Comparison of ENCODE assay signal across 1 cellular context in the genomic region with DNA sequence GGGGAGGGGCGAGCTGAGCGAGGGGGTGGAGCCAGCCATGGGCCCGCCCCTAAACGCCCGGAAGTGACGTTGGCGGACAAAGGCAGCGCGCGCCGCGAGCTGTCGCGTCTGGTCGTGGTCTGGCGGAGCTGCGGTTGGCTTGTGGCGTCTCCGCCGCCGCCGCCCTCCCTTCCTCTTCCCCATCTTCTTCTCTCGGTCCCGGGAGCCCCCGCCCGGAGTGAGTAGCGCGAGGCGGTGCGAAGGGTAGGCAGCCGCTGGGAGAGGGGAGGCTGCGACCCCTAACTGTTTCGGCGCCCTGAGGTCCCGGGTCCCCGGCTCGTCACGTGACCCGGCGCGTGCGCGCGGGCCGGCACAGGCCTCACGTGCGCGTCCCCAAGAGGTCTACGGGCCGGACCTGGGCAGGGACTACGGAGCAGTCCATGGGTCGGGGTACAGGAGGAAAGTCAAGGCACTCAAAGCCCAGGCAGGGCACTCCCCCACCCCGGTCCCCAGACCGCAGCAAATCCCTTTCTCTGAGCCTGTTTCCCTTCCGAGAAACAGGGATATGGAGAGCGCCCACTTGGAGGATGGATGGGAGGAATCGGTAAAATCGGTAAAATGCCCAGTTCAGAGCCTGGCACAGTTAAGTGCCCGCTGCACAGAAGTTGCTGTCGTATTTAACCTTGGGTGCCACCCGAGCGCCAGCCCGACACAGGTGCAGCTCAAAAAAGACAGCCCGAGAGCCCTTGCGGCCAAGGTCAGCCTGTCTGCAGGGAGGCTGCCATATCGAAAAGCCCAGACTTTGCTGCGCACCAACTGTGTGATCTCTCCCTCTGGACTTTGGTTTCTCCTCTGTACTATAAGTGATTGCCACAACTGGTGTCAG.
TF ChIP-seq lines count a peak whose summit lies in the region.

Gene NTMT1 (plus strand): TSS at position 85 of the 865 bp plus-strand sequence. CDS start 6,541 bp downstream, outside the sequence.

TF ChIP-seq in HepG2, 621 proteins besides CTCF, POLR2A, EP300 and RAD21 (continued from another document and continues in another):
- no peak; the same call in 1 of the 2 replicates for TF ChIP-seq ZNF770 (CRISPR knock-in tag; IDR thresholded peaks at IDR 0.05)
- peak; percentile 63; the same call in 1 of the 2 replicates for TF ChIP-seq ZNF746 (CRISPR knock-in tag; IDR thresholded peaks at IDR 0.05)
- no peak for TF ChIP-seq CBX5 (CRISPR knock-in tag; IDR thresholded peaks at IDR 0.05; ENCODE audit: borderline replicate concordance)
- TF ChIP-seq ZNF616 (CRISPR knock-in tag; IDR thresholded peaks at IDR 0.05; ENCODE audit: low read depth) = no peak
- TF ChIP-seq ATRX (CRISPR knock-in tag; IDR thresholded peaks at IDR 0.05; ENCODE audit: borderline replicate concordance) = no peak
- TF ChIP-seq NFE2 (CRISPR knock-in tag; IDR thresholded peaks at IDR 0.05) = no peak
- TF ChIP-seq POLR2G (IDR thresholded peaks at IDR 0.05; ENCODE audit: low read depth, low read length) = peak; percentile 89
- no peak for TF ChIP-seq ZSCAN12 (CRISPR knock-in tag; IDR thresholded peaks at IDR 0.05)
- TF ChIP-seq ZNF3 (CRISPR knock-in tag; IDR thresholded peaks at IDR 0.05) = no peak
- no peak for TF ChIP-seq ZBTB49 (CRISPR knock-in tag; IDR thresholded peaks at IDR 0.05; ENCODE audit: borderline replicate concordance)
- TF ChIP-seq ZNF549 (CRISPR knock-in tag; IDR thresholded peaks at IDR 0.05) = no peak
- TF ChIP-seq ATF7-NPFF (CRISPR knock-in tag; IDR thresholded peaks at IDR 0.05; ENCODE audit: low read depth) = peak; percentile 91
- TF ChIP-seq ZNF317 (CRISPR knock-in tag; IDR thresholded peaks at IDR 0.05) = no peak
- TF ChIP-seq, protein P1, sequence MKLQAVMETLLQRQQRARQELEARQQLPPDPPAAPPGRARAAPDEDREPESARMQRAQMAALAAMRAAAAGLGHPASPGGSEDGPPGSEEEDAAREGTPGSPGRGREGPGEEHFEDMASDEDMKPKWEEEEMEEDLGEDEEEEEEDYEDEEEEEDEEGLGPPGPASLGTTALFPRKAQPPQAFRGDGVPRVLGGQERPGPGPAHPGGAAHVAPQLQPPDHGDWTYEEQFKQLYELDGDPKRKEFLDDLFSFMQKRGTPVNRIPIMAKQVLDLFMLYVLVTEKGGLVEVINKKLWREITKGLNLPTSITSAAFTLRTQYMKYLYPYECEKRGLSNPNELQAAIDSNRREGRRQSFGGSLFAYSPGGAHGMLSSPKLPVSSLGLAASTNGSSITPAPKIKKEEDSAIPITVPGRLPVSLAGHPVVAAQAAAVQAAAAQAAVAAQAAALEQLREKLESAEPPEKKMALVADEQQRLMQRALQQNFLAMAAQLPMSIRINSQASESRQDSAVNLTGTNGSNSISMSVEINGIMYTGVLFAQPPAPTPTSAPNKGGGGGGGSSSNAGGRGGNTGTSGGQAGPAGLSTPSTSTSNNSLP (IDR thresholded peaks at IDR 0.05; ENCODE audit: low read depth, low read length) = no peak; the same call in 1 of the 2 replicates
- TF ChIP-seq ZBTB38 (CRISPR knock-in tag; IDR thresholded peaks at IDR 0.05) = no peak; the same call in none of the 2 replicates
- TF ChIP-seq ZNF260 (CRISPR knock-in tag; IDR thresholded peaks at IDR 0.05; ENCODE audit: borderline replicate concordance, low read depth) = no peak
- peak; percentile 87 for TF ChIP-seq TAF1 (CRISPR knock-in tag; IDR thresholded peaks at IDR 0.05)
- no peak for TF ChIP-seq HMGXB3 (CRISPR knock-in tag; IDR thresholded peaks at IDR 0.05; ENCODE audit: borderline replicate concordance)
- no peak for TF ChIP-seq CSRNP2 (CRISPR knock-in tag; conservative IDR thresholded peaks at IDR 0.05; ENCODE audit: low read depth)
- peak; percentile 77 for TF ChIP-seq ZNF430 (CRISPR knock-in tag; IDR thresholded peaks at IDR 0.05)
- TF ChIP-seq RFX1 (IDR thresholded peaks at IDR 0.05) = no peak
- peak; percentile 98 for TF ChIP-seq RBFOX2 (IDR thresholded peaks at IDR 0.05; ENCODE audit: low read depth, low read length)
- no peak for TF ChIP-seq TCF12 (IDR thresholded peaks at IDR 0.05)
- TF ChIP-seq TCF12 (CRISPR knock-in tag; IDR thresholded peaks at IDR 0.05) = no peak
- peak; percentile 86; the same call in 1 of the 2 replicates for TF ChIP-seq ZFP91 (CRISPR knock-in tag; IDR thresholded peaks at IDR 0.05; ENCODE audit: borderline replicate concordance)
- peak; percentile 69; the same call in 1 of the 2 replicates for TF ChIP-seq GLI4 (CRISPR knock-in tag; IDR thresholded peaks at IDR 0.05; ENCODE audit: borderline replicate concordance)
- peak; percentile 84; the same call in 1 of the 2 replicates for TF ChIP-seq ZNF790 (CRISPR knock-in tag; IDR thresholded peaks at IDR 0.05; ENCODE audit: borderline replicate concordance)
- no peak for TF ChIP-seq RORA (CRISPR knock-in tag; IDR thresholded peaks at IDR 0.05)
- peak; percentile 76; the same call in 1 of the 2 replicates for TF ChIP-seq ZNF256 (CRISPR knock-in tag; conservative IDR thresholded peaks at IDR 0.05)
- TF ChIP-seq, protein P2, sequence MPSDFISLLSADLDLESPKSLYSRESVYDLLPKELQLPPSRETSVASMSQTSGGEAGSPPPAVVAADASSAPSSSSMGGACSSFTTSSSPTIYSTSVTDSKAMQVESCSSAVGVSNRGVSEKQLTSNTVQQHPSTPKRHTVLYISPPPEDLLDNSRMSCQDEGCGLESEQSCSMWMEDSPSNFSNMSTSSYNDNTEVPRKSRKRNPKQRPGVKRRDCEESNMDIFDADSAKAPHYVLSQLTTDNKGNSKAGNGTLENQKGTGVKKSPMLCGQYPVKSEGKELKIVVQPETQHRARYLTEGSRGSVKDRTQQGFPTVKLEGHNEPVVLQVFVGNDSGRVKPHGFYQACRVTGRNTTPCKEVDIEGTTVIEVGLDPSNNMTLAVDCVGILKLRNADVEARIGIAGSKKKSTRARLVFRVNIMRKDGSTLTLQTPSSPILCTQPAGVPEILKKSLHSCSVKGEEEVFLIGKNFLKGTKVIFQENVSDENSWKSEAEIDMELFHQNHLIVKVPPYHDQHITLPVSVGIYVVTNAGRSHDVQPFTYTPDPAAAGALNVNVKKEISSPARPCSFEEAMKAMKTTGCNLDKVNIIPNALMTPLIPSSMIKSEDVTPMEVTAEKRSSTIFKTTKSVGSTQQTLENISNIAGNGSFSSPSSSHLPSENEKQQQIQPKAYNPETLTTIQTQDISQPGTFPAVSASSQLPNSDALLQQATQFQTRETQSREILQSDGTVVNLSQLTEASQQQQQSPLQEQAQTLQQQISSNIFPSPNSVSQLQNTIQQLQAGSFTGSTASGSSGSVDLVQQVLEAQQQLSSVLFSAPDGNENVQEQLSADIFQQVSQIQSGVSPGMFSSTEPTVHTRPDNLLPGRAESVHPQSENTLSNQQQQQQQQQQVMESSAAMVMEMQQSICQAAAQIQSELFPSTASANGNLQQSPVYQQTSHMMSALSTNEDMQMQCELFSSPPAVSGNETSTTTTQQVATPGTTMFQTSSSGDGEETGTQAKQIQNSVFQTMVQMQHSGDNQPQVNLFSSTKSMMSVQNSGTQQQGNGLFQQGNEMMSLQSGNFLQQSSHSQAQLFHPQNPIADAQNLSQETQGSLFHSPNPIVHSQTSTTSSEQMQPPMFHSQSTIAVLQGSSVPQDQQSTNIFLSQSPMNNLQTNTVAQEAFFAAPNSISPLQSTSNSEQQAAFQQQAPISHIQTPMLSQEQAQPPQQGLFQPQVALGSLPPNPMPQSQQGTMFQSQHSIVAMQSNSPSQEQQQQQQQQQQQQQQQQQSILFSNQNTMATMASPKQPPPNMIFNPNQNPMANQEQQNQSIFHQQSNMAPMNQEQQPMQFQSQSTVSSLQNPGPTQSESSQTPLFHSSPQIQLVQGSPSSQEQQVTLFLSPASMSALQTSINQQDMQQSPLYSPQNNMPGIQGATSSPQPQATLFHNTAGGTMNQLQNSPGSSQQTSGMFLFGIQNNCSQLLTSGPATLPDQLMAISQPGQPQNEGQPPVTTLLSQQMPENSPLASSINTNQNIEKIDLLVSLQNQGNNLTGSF (CRISPR knock-in tag; IDR thresholded peaks at IDR 0.05) = peak; percentile 34; the same call in 1 of the 2 replicates
- TF ChIP-seq ZNF264 (CRISPR knock-in tag; IDR thresholded peaks at IDR 0.05) = no peak
- TF ChIP-seq, protein P3, sequence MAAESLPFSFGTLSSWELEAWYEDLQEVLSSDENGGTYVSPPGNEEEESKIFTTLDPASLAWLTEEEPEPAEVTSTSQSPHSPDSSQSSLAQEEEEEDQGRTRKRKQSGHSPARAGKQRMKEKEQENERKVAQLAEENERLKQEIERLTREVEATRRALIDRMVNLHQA (CRISPR knock-in tag; IDR thresholded peaks at IDR 0.05) = no peak
- TF ChIP-seq NR2F2 (IDR thresholded peaks at IDR 0.05; ENCODE audit: borderline replicate concordance, low read depth) = no peak
- TF ChIP-seq ZNF747 (CRISPR knock-in tag; IDR thresholded peaks at IDR 0.05; ENCODE audit: borderline replicate concordance) = 0 out of 2 replicates have a peak, but pooled peaks have one; percentile 66
- peak; percentile 83; the same call in 1 of the 2 replicates for TF ChIP-seq ZNF224 (CRISPR knock-in tag; IDR thresholded peaks at IDR 0.05)
- TF ChIP-seq HES4 (CRISPR knock-in tag; IDR thresholded peaks at IDR 0.05; ENCODE audit: borderline replicate concordance) = peak; percentile 85; the same call in 1 of the 2 replicates
- TF ChIP-seq ZNF629 (CRISPR knock-in tag; conservative IDR thresholded peaks at IDR 0.05) = no peak
